Comparison of ENCODE assay signal across 8 cellular contexts in genomic region chr11:3808846-3809623, GRCh38. TPM values are rescaled to one million over a fixed set of nuclear protein-coding genes. Genes with fewer than 3 reads are reported as not detected.
DNase-seq lines count a peak whose midpoint lies in the region; ATAC-seq, FAIRE-seq and TF ChIP-seq lines count a peak whose summit lies in the region.

No MANE protein-coding gene starts in this region.

- H3K4me1 ChIP-seq in K562 (replicated peaks in 1 of 2; ENCODE audit: control insufficient read depth in 2 of 2, insufficient read depth in 2 of 2, low read length in 2 of 2) = peaks cover 7 to 19% of the 10 kb centered on the region in 2 experiments; a peak in 3 of 5 replicates

- TF ChIP-seq POLR2A in K562 (conservative IDR thresholded peaks at IDR 0.05) = no peak

- intact Hi-C loops in K562 (cut with micrococcal nuclease) = no loop called here

- ATAC-seq in GM21619 (IDR thresholded peaks at IDR 0.05; ENCODE audit: unreplicated experiment) (peak; percentile 75), K562 (peak; percentile 88)

- BruUV-seq in K562 (replicated peaks; lab: Mats Ljungman, UMichigan) = TSS peak; percentile 51

- no peaks in the 10 kb centered on the region for H3K9me3 ChIP-seq in K562 (replicated peaks; ENCODE audit: control insufficient read depth, insufficient read depth, low read depth, low read length)

- peaks cover 11% of the 10 kb centered on the region for H3K36me3 ChIP-seq in K562 (ENCODE audit: control insufficient read depth, insufficient read depth, low read length)

- no peaks in the 10 kb centered on the region for H4K20me1 ChIP-seq in K562 (replicated peaks; ENCODE audit: control insufficient read depth, insufficient read depth, low read length)

- H3K27ac ChIP-seq in RWPE1 = peak overlapping the region; percentile 71
- H3K27ac ChIP-seq in K562 (ENCODE audit: extremely low read depth, low read depth, low read length) = peak overlapping the region; percentile 75

- TF ChIP-seq CTCF in RWPE1 (conservative IDR thresholded peaks at IDR 0.05; ENCODE audit: low read depth) (peak; percentile 62; the same call in 1 of the 2 replicates), K562 (IDR thresholded peaks at IDR 0.05 in 2 of 3, conservative IDR thresholded peaks at IDR 0.05 in 1 of 3; ENCODE audit: insufficient read depth in 2 of 3, low read depth in 1 of 3, low read length in 3 of 3) (peak; percentile 52 to 71 (median 65))

- H3K9ac ChIP-seq in K562 (ENCODE audit: insufficient read depth in 1 of 2, low read depth in 2 of 2, low read length in 2 of 2) = peak overlapping the region; percentile 61 to 95

- DNase-seq in GM03348 (ENCODE audit: low spot score) (peak; percentile 58), HuH-7.5 (ENCODE audit: low spot score) (peak; percentile 72), RWPE1 (ENCODE audit: low spot score) (peak; percentile 79), K562 (ENCODE audit: extremely low read depth in 1 of 4, low spot score in 3 of 4) (peak; percentile 60 to 85 (median 70)), iris pigment epithelial cell (ENCODE audit: low read depth) (peak; percentile 68), OCI-M2 (lab: John Stamatoyannopoulos, UW; ENCODE audit: unreplicated experiment) (no peak)
- peak; percentile 49 for DNase-seq in stimulated activated CD8-positive, alpha-beta memory T cell treated with anti-CD3 and anti-CD28 coated beads, Interleukin-4, amount 100 ng/mL, for 48 hours

- peak overlapping the region; percentile 56 for H3K4me3 ChIP-seq in K562

- TF ChIP-seq RAD21 in K562 (CRISPR knock-in tag; conservative IDR thresholded peaks at IDR 0.05 in 1 of 2, IDR thresholded peaks at IDR 0.05 in 1 of 2) = peak; percentile 47 to 77

- H3K27me3 ChIP-seq in K562 (ENCODE audit: control insufficient read depth in 2 of 2, insufficient read depth in 2 of 2, low read length in 2 of 2) = no peaks in the 10 kb centered on the region

- H3K9me1 ChIP-seq in K562 (ENCODE audit: control insufficient read depth, insufficient read depth, low read length) = no peaks in the 10 kb centered on the region

- in situ Hi-C loops in K562 (cut with MboI) = loop anchor here (25.0 kb wide), 1 partner anchor 347 kb away; no protein-coding TSS in a partner anchor

- FAIRE-seq in K562 (lab: Jason Lieb, UNC) = peak; percentile 97

- POLR2A ChIA-PET in RWPE1 (lab: Yijun Ruan, JAX; ENCODE audit: low non-redundant PET) (no interaction called here), K562 (lab: Yijun Ruan, JAX) (interaction anchor here (0.7 to 2.7 kb wide), 8 partner anchors 10 to 36 kb away, joined by 3 to 22 read pairs (median 3); partner anchors contain the start of genes NUP98 and RHOG)

- peak overlapping the region; percentile 97 for H2AFZ ChIP-seq in K562 (ENCODE audit: low read depth, low read length)

- CTCF ChIA-PET in RWPE1 (lab: Yijun Ruan, JAX) = interaction anchor here (0.5 to 3.0 kb wide), 14 partner anchors 10 to 266 kb away, joined by 3 to 12 read pairs (median 3); no protein-coding TSS in a partner anchor
- CTCF ChIA-PET in K562 (lab: Yijun Ruan, JAX; ENCODE audit: low intra/inter-chr PET ratio) = interaction anchor here (0.6 to 1.4 kb wide), 3 partner anchors 12 to 324 kb away, joined by 3 to 5 read pairs (median 4); partner anchors contain the start of gene NUP98

- no peak for TF ChIP-seq EP300 in K562 (IDR thresholded peaks at IDR 0.05; ENCODE audit: low read length)

- peak overlapping the region; percentile 86 for H3K4me2 ChIP-seq in K562 (ENCODE audit: insufficient read depth, low read length)

- WGBS in K562 (ENCODE audit: insufficient coverage, low coverage, missing lambda C conversion rate) = 2% methylated on average over 7 of the region's 7 CpGs

- H3K79me2 ChIP-seq in K562 (ENCODE audit: control insufficient read depth, insufficient read depth, low read length) = peaks cover 6% of the 10 kb centered on the region

TF ChIP-seq in K562, 482 proteins besides CTCF, POLR2A, EP300 and RAD21 (continues in another document):
- peak; percentile 59 for TF ChIP-seq SMARCA4 (IDR thresholded peaks at IDR 0.05)

RNA-seq across cellular contexts. Expression of gene PGAP2, which starts 0.7 kb away (rescaled TPM):
- total RNA-seq in K562 (2011; cell fraction: chromatin; rRNA removed; ENCODE audit: low replicate concordance) = 52.9 and 128 TPM in 2 replicates
- 70.0 and 81.9 TPM in 2 replicates for total RNA-seq in K562 (2011; cell fraction: nucleolus; rRNA removed)
- 77.8 and 87.7 TPM in 2 replicates for total RNA-seq in K562 (2011; cell fraction: nucleoplasm; rRNA removed)
- total RNA-seq in K562 (2014; rRNA removed) (17.9 and 26.9 TPM in 2 replicates), K562 (2014; rRNA removed; fragmentation: Illumina TruSeq; extraction: Trizol) (18.4 and 20.2 TPM in 2 replicates), K562 (2015; rRNA removed; fragmentation: Illumina TruSeq; extraction: Trizol) (20.6 and 22.7 TPM in 2 replicates), K562 (2021) (35.2 and 38.0 TPM in 2 replicates)
- polyA plus RNA-seq in K562 (2011; rRNA removed) (47.2 and 57.2 TPM in 2 replicates), K562 (2014; fragmentation: Illumina TruSeq; extraction: Trizol) (46.4 and 49.7 TPM in 2 replicates), K562 (2014; fragmentation: Nextera tagmentation; extraction: Ambion mirVana) (10 to 100 TPM; 33.7 to 40.0 TPM), K562 (2014; rRNA removed) (31.8 and 34.9 TPM in 2 replicates)
- polyA plus RNA-seq in K562 (2011; cell fraction: cytosol; rRNA removed) = 61.2 and 89.0 TPM in 2 replicates
- 177 and 185 TPM in 2 replicates for polyA plus RNA-seq in K562 (2011; cell fraction: nucleus; rRNA removed)
- polyA plus RNA-seq in K562 (2012) = 38.5 and 43.9 TPM in 2 replicates
- 32.7 and 40.7 TPM in 2 replicates for polyA minus RNA-seq in K562 (2011; rRNA and poly(A)+ RNA removed)
- 16.9 and 30.9 TPM in 2 replicates for polyA minus RNA-seq in K562 (2011; cell fraction: cytosol; rRNA and poly(A)+ RNA removed)
- polyA minus RNA-seq in K562 (2011; cell fraction: nucleus; rRNA and poly(A)+ RNA removed) = 18.3 and 23.0 TPM in 2 replicates

RNA-seq across cellular contexts. Expression of gene NUP98, which starts 11.7 kb away (rescaled TPM):
- 342 and 546 TPM in 2 replicates for total RNA-seq in K562 (2011; cell fraction: chromatin; rRNA removed; ENCODE audit: low replicate concordance)
- total RNA-seq in K562 (2011; cell fraction: nucleolus; rRNA removed) = 195 and 218 TPM in 2 replicates
- 297 and 312 TPM in 2 replicates for total RNA-seq in K562 (2011; cell fraction: nucleoplasm; rRNA removed)
- total RNA-seq in K562 (2014; rRNA removed) (143 TPM in 2 replicates), K562 (2014; rRNA removed; fragmentation: Illumina TruSeq; extraction: Trizol) (116 and 118 TPM in 2 replicates), K562 (2015; rRNA removed; fragmentation: Illumina TruSeq; extraction: Trizol) (164 and 182 TPM in 2 replicates), K562 (2021) (122 and 130 TPM in 2 replicates)
- polyA plus RNA-seq in K562 (2011; rRNA removed) (132 and 146 TPM in 2 replicates), K562 (2014; fragmentation: Illumina TruSeq; extraction: Trizol) (196 and 197 TPM in 2 replicates), K562 (2014; fragmentation: Nextera tagmentation; extraction: Ambion mirVana) (10 to 100 TPM; 45.1 to 60.8 TPM), K562 (2014; rRNA removed) (128 and 131 TPM in 2 replicates)
- polyA plus RNA-seq in K562 (2011; cell fraction: cytosol; rRNA removed) = 259 and 340 TPM in 2 replicates
- polyA plus RNA-seq in K562 (2011; cell fraction: nucleus; rRNA removed) = 203 and 273 TPM in 2 replicates
- polyA plus RNA-seq in K562 (2012) = 80.8 and 90.3 TPM in 2 replicates
- polyA minus RNA-seq in K562 (2011; rRNA and poly(A)+ RNA removed) = 279 and 376 TPM in 2 replicates
- 161 and 183 TPM in 2 replicates for polyA minus RNA-seq in K562 (2011; cell fraction: cytosol; rRNA and poly(A)+ RNA removed)
- polyA minus RNA-seq in K562 (2011; cell fraction: nucleus; rRNA and poly(A)+ RNA removed) = 94.9 and 145 TPM in 2 replicates

RNA-seq across cellular contexts. Expression of gene RHOG, which starts 31.7 kb away (rescaled TPM):
- 27.7 and 100.0 TPM in 2 replicates for total RNA-seq in K562 (2011; cell fraction: chromatin; rRNA removed; ENCODE audit: low replicate concordance)
- 89.7 and 100 TPM in 2 replicates for total RNA-seq in K562 (2011; cell fraction: nucleolus; rRNA removed)
- total RNA-seq in K562 (2011; cell fraction: nucleoplasm; rRNA removed) = 70.6 and 86.3 TPM in 2 replicates
- total RNA-seq in K562 (2014; rRNA removed) (80.3 and 117 TPM in 2 replicates), K562 (2014; rRNA removed; fragmentation: Illumina TruSeq; extraction: Trizol) (34.7 and 43.6 TPM in 2 replicates), K562 (2015; rRNA removed; fragmentation: Illumina TruSeq; extraction: Trizol) (70.0 and 71.8 TPM in 2 replicates), K562 (2021) (157 and 162 TPM in 2 replicates)
- polyA plus RNA-seq in K562 (2011; rRNA removed) (112 and 121 TPM in 2 replicates), K562 (2014; fragmentation: Illumina TruSeq; extraction: Trizol) (153 and 223 TPM in 2 replicates), K562 (2014; fragmentation: Nextera tagmentation; extraction: Ambion mirVana) (10 to 100 TPM; 22.6 to 36.8 TPM), K562 (2014; rRNA removed) (134 and 159 TPM in 2 replicates)
- 199 and 423 TPM in 2 replicates for polyA plus RNA-seq in K562 (2011; cell fraction: cytosol; rRNA removed)
- 55.6 and 75.5 TPM in 2 replicates for polyA plus RNA-seq in K562 (2011; cell fraction: nucleus; rRNA removed)
- polyA plus RNA-seq in K562 (2012) = 177 and 217 TPM in 2 replicates
- polyA minus RNA-seq in K562 (2011; rRNA and poly(A)+ RNA removed) = 68.0 and 101 TPM in 2 replicates
- 169 and 173 TPM in 2 replicates for polyA minus RNA-seq in K562 (2011; cell fraction: cytosol; rRNA and poly(A)+ RNA removed)
- polyA minus RNA-seq in K562 (2011; cell fraction: nucleus; rRNA and poly(A)+ RNA removed) = 39.9 and 49.1 TPM in 2 replicates

RNA-seq across cellular contexts. Expression of gene STIM1, which starts 46.4 kb away (rescaled TPM):
- total RNA-seq in K562 (2011; cell fraction: chromatin; rRNA removed; ENCODE audit: low replicate concordance) = 148 and 250 TPM in 2 replicates
- total RNA-seq in K562 (2011; cell fraction: nucleolus; rRNA removed) = 183 and 205 TPM in 2 replicates
- 147 and 198 TPM in 2 replicates for total RNA-seq in K562 (2011; cell fraction: nucleoplasm; rRNA removed)
- total RNA-seq in K562 (2014; rRNA removed) (22.1 and 23.9 TPM in 2 replicates), K562 (2014; rRNA removed; fragmentation: Illumina TruSeq; extraction: Trizol) (25.8 and 28.2 TPM in 2 replicates), K562 (2015; rRNA removed; fragmentation: Illumina TruSeq; extraction: Trizol) (18.3 and 20.6 TPM in 2 replicates), K562 (2021) (50.4 and 50.5 TPM in 2 replicates)
- polyA plus RNA-seq in K562 (2011; rRNA removed) (30.2 and 42.1 TPM in 2 replicates), K562 (2014; fragmentation: Illumina TruSeq; extraction: Trizol) (38.8 and 39.1 TPM in 2 replicates), K562 (2014; fragmentation: Nextera tagmentation; extraction: Ambion mirVana) (1 to 10 TPM; 7.7 to 8.0 TPM), K562 (2014; rRNA removed) (22.5 and 24.7 TPM in 2 replicates)
- 32.2 and 32.4 TPM in 2 replicates for polyA plus RNA-seq in K562 (2011; cell fraction: cytosol; rRNA removed)
- polyA plus RNA-seq in K562 (2011; cell fraction: nucleus; rRNA removed) = 47.0 and 55.3 TPM in 2 replicates
- 55.9 and 67.3 TPM in 2 replicates for polyA plus RNA-seq in K562 (2012)
- 160 and 190 TPM in 2 replicates for polyA minus RNA-seq in K562 (2011; rRNA and poly(A)+ RNA removed)
- polyA minus RNA-seq in K562 (2011; cell fraction: cytosol; rRNA and poly(A)+ RNA removed) = 46.1 and 63.4 TPM in 2 replicates
- 30.4 and 55.1 TPM in 2 replicates for polyA minus RNA-seq in K562 (2011; cell fraction: nucleus; rRNA and poly(A)+ RNA removed)
